In the genomic region with DNA sequence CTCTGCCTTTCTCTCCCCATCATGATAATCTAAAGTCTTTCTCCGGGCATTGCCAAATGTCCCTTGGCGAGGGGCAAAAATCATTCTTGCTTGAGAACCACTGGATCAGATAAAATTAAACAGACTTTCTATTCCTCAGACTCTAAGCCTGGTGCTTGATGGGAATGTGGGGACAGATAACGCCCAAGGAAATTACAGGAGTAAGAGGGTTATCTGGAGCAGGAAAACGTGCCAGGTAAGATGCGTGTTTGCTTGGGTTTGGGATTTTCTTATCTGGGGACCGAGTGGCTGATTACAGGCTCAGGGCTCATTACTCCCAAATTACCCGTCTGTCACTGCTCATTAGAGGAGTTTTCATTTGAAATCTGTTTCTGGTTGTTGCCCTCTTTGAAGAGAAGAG, we compare ENCODE assay signal across 26 cellular contexts.
"Had no signal": no experiment of that assay in that cellular context is flagged by ENCODE, and none has a peak within 500 bp of the region (broad histone marks: within the 10 kb centered on the region; RNA-seq: fewer than 3 reads in every experiment).

No MANE protein-coding gene starts in this region.

- H3K36me3 Mint-ChIP-seq: activated naive CD4-positive, alpha-beta T cell treated with anti-CD3 and anti-CD28 coated beads, Interleukin-2, amount 50 U/mL, for 72 hours had no signal

- H3K4me3 Mint-ChIP-seq: activated B cell treated with CpG ODN at 0.5 μM for 24 hours; activated CD4-positive, alpha-beta T cell treated with anti-CD3 and anti-CD28 coated beads, Interleukin-2, amount 10 ng/mL, durations not matched to agents 24 days and 14 days; activated naive CD8-positive, alpha-beta T cell treated with anti-CD3 and anti-CD28 coated beads, Interleukin-2, amount 50 U/mL, for 24 hours; activated T-cell treated with anti-CD3 and anti-CD28 coated beads, Interleukin-2, amount 50 U/mL, for 4 hours; central memory CD8-positive, alpha-beta T cell; T-helper 17 cell had no signal

- DNase-seq: activated B cell treated with CpG ODN at 0.5 μM for 24 hours; activated CD4-positive, alpha-beta T cell treated with anti-CD3 and anti-CD28 coated beads for 1 hour; activated CD4-positive, alpha-beta T cell treated with anti-CD3 and anti-CD28 coated beads, Interleukin-2, amount 10 ng/mL, durations not matched to agents 24 days and 14 days; activated CD4-positive, alpha-beta T cell treated with anti-CD3 and anti-CD28 coated beads, Interleukin-2, amount 50 U/mL, for 48 hours; activated CD8-positive, alpha-beta memory T cell treated with anti-CD3 and anti-CD28 coated beads for 24 hours; activated effector memory CD4-positive, alpha-beta T cell treated with anti-CD3 and anti-CD28 coated beads, Interleukin-2, amount 50 U/mL, for 16 hours; activated naive CD4-positive, alpha-beta T cell treated with Interleukin-2 at 50 U/mL for 16 hours; activated naive CD8-positive, alpha-beta T cell treated with anti-CD3 and anti-CD28 coated beads, Interleukin-2, amount 50 U/mL, for 24 hours; activated T-cell treated with anti-CD3 and anti-CD28 coated beads, Interleukin-2, amount 50 U/mL, for 4 hours; amniotic stem cell; body of pancreas; KG1; NCI-H1048; NCI-H1930; NCI-H2171; NCI-H226; NK-92 treated with Interleukin-12 subunit alpha and Interleukin-12 subunit beta, amount 100 ng/mL, for 24 hours; Peyer's patch; Right ventricle myocardium superior; SJCRH30; T-helper 17 cell; T-helper 9 cell had no signal

- H3K4me1 Mint-ChIP-seq: activated B cell treated with CpG ODN at 0.5 μM for 24 hours; activated CD4-positive, alpha-beta T cell treated with anti-CD3 and anti-CD28 coated beads, Interleukin-2, amount 10 ng/mL, durations not matched to agents 24 days and 14 days; activated naive CD8-positive, alpha-beta T cell treated with anti-CD3 and anti-CD28 coated beads, Interleukin-2, amount 50 U/mL, for 24 hours; central memory CD8-positive, alpha-beta T cell; T-helper 17 cell had no signal

- ATAC-seq: activated naive CD4-positive, alpha-beta T cell treated with anti-CD3 and anti-CD28 coated beads, Interleukin-2, amount 50 U/mL, for 72 hours; activated naive CD8-positive, alpha-beta T cell treated with anti-CD3 and anti-CD28 coated beads, Interleukin-2, amount 50 U/mL, for 24 hours; activated T-cell treated with anti-CD3 and anti-CD28 coated beads, Interleukin-2, amount 50 U/mL, for 4 hours; body of pancreas; T-helper 17 cell had no signal

- H3K4me1 ChIP-seq: ascending aorta, body of pancreas, Peyer's patch, SJCRH30 had no signal

- H3K4me3 ChIP-seq: ascending aorta, body of pancreas, Peyer's patch, SJCRH30 had no signal

- H3K27ac ChIP-seq: ascending aorta, body of pancreas, Peyer's patch, RWPE1, SJCRH30 had no signal

- H3K36me3 ChIP-seq: ascending aorta, Peyer's patch, SJCRH30 had no signal

- H3K27ac Mint-ChIP-seq: activated B cell treated with CpG ODN at 0.5 μM for 24 hours; activated CD4-positive, alpha-beta T cell treated with anti-CD3 and anti-CD28 coated beads, Interleukin-2, amount 10 ng/mL, durations not matched to agents 24 days and 14 days; activated naive CD4-positive, alpha-beta T cell treated with anti-CD3 and anti-CD28 coated beads, Interleukin-2, amount 50 U/mL, for 72 hours; activated naive CD8-positive, alpha-beta T cell treated with anti-CD3 and anti-CD28 coated beads, Interleukin-2, amount 50 U/mL, for 24 hours; T-helper 17 cell had no signal

- H3K9me3 ChIP-seq: ascending aorta, body of pancreas, Peyer's patch, SJCRH30 had no signal

- H3K27me3 ChIP-seq: ascending aorta, body of pancreas, Peyer's patch, SJCRH30 had no signal

- H3K9me3 Mint-ChIP-seq: activated B cell treated with CpG ODN at 0.5 μM for 24 hours; activated CD4-positive, alpha-beta T cell treated with anti-CD3 and anti-CD28 coated beads, Interleukin-2, amount 10 ng/mL, durations not matched to agents 24 days and 14 days; activated naive CD4-positive, alpha-beta T cell treated with anti-CD3 and anti-CD28 coated beads, Interleukin-2, amount 50 U/mL, for 72 hours; activated naive CD8-positive, alpha-beta T cell treated with anti-CD3 and anti-CD28 coated beads, Interleukin-2, amount 50 U/mL, for 24 hours; activated T-cell treated with anti-CD3 and anti-CD28 coated beads, Interleukin-2, amount 50 U/mL, for 4 hours; central memory CD8-positive, alpha-beta T cell had no signal
